Comparison of ENCODE assay signal across 7 cellular contexts in the genomic region with DNA sequence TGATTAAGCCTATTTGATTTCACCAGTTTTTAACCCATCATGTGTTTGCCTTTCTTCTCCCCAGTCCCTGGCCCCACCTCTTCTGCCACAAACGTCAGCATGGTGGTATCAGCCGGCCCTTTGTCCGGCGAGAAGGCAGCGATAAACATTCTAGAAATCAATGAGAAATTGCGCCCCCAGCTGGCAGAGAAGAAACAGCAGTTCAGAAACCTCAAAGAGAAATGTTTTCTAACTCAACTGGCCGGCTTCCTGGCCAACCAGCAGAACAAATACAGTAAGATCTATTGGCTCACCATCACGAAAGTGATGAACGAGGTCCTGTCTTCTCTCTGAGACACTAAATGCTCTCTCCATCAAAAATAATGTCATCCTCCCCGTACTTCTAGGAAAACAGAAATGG.
DNase-seq lines count a peak whose midpoint lies in the region.

No MANE protein-coding gene starts in this region.

- peak; percentile 10 for DNase-seq in GM04504 (ENCODE audit: low read depth)
- peak; percentile 8 for DNase-seq in NCI-H1092 treated with DMSO at 0.1 percent for 48 hours (lab: John Stamatoyannopoulos, UW)
- DNase-seq in T-helper 9 cell, result peak; percentile 0
- peak; percentile 15 for DNase-seq in activated effector memory CD4-positive, alpha-beta T cell treated with Interleukin-2 at 50 U/mL for 16 hours
- peak; percentile 1 for DNase-seq in effector CD4-positive, alpha-beta T cell
- DNase-seq in kidney tubule cell (ENCODE audit: low spot score), result peak; percentile 48
- DNase-seq in retina, result peak; percentile 19

Comparison
In these comparisons a context has a peak if more than half of its experiments do, and no peak if none do; other contexts are left out.
1. Peak in every context shown above with its lines: DNase-seq.